Comparison of ENCODE assay signal across 32 cellular contexts in genomic region chr5:131079232-131079631, GRCh38.
"Had no signal": no experiment of that assay in that cellular context is flagged by ENCODE, and none has a peak within 500 bp of the region (broad histone marks: within the 10 kb centered on the region; RNA-seq: fewer than 3 reads in every experiment).

No MANE protein-coding gene starts in this region.

- H3K4me3 ChIP-seq: adrenal gland, body of pancreas, esophagus squamous epithelium, gastroesophageal sphincter had no signal

- FAIRE-seq: colon, endometrium, endothelial cell of umbilical vein had no signal

- H3K27ac ChIP-seq: adrenal gland, body of pancreas, epithelial cell of prostate, esophagus squamous epithelium, gastroesophageal sphincter had no signal

- H3K27me3 ChIP-seq: adrenal gland, body of pancreas, esophagus squamous epithelium, gastroesophageal sphincter had no signal

- H3K9me3 ChIP-seq: adrenal gland, body of pancreas, esophagus squamous epithelium, gastroesophageal sphincter had no signal

- H3K27ac Mint-ChIP-seq: activated CD4-positive, alpha-beta memory T cell treated with anti-CD3 and anti-CD28 coated beads for 36 hours; activated CD4-positive, alpha-beta T cell treated with anti-CD3 and anti-CD28 coated beads for 36 hours; activated CD4-positive, alpha-beta T cell treated with anti-CD3 and anti-CD28 coated beads, Interleukin-2, amount 10 ng/mL, durations not matched to agents 24 days and 14 days; activated CD8-positive, alpha-beta memory T cell treated with anti-CD3 and anti-CD28 coated beads, Interleukin-2, amount 10 ng/mL, durations not matched to agents 7 days and 5 days; activated CD8-positive, alpha-beta T cell treated with anti-CD3 and anti-CD28 coated beads, Interleukin-2, amount 10 ng/mL, durations not matched to agents 7 days and 5 days; activated naive CD4-positive, alpha-beta T cell treated with anti-CD3 and anti-CD28 coated beads for 36 hours; activated naive CD4-positive, alpha-beta T cell treated with anti-CD3 and anti-CD28 coated beads, Interleukin-2, amount 50 U/mL, for 24 hours; activated naive CD8-positive, alpha-beta T cell treated with anti-CD3 and anti-CD28 coated beads for 36 hours; activated naive CD8-positive, alpha-beta T cell treated with anti-CD3 and anti-CD28 coated beads, Interleukin-2, amount 50 U/mL, for 24 hours; activated T-helper 1 cell treated with anti-CD3 and anti-CD28 coated beads, Interleukin-12 subunit alpha, Interleukin-12 subunit beta, Interleukin-2, Interleukin-4 antibody, amounts not matched to agents 30 ng/mL and 10 ng/mL and 1 ng/mL, durations not matched to agents 14 hours and 24 hours and 36 hours; activated T-helper 2 cell treated with anti-CD3 and anti-CD28 coated beads, Interferon-gamma antibody, Interleukin-2, Interleukin-4, amounts not matched to agents 10 μg/mL and 5 μg/mL and 100 μg/mL, durations not matched to agents 14 hours and 24 hours and 36 hours had no signal

- H3K36me3 Mint-ChIP-seq: activated CD4-positive, alpha-beta memory T cell treated with anti-CD3 and anti-CD28 coated beads for 36 hours; activated naive CD8-positive, alpha-beta T cell treated with anti-CD3 and anti-CD28 coated beads for 36 hours had no signal

- DNase-seq: activated CD4-positive, alpha-beta memory T cell treated with anti-CD3 and anti-CD28 coated beads for 36 hours; activated CD4-positive, alpha-beta T cell treated with anti-CD3 and anti-CD28 coated beads for 36 hours; activated CD4-positive, alpha-beta T cell treated with anti-CD3 and anti-CD28 coated beads, Interleukin-2, amount 10 ng/mL, durations not matched to agents 24 days and 14 days; activated CD4-positive, CD25-positive, alpha-beta regulatory T cell; activated CD4-positive, CD25-positive, alpha-beta regulatory T cell treated with anti-CD3 and anti-CD28 coated beads, Interleukin-2, amount 50 U/mL, for 72 hours; activated CD8-positive, alpha-beta memory T cell treated with anti-CD3 and anti-CD28 coated beads, Interleukin-2, amount 10 ng/mL, durations not matched to agents 7 days and 5 days; activated CD8-positive, alpha-beta memory T cell treated with anti-CD3 and anti-CD28 coated beads, Interleukin-2, amount 50 U/mL, for 4 hours; activated CD8-positive, alpha-beta T cell treated with anti-CD3 and anti-CD28 coated beads, Interleukin-2, amount 10 ng/mL, durations not matched to agents 7 days and 5 days; activated effector memory CD4-positive, alpha-beta T cell treated with anti-CD3 and anti-CD28 coated beads, Interleukin-2, amount 50 U/mL, for 16 hours; activated naive CD4-positive, alpha-beta T cell treated with anti-CD3 and anti-CD28 coated beads for 36 hours; activated naive CD8-positive, alpha-beta T cell treated with anti-CD3 and anti-CD28 coated beads for 36 hours; activated naive CD8-positive, alpha-beta T cell treated with anti-CD3 and anti-CD28 coated beads, Interleukin-2, amount 50 U/mL, for 24 hours; activated T-cell treated with anti-CD3 and anti-CD28 coated beads, Interleukin-2, amount 50 U/mL, for 1 hour; activated T-cell treated with anti-CD3 and anti-CD28 coated beads, Interleukin-2, amount 50 U/mL, for 48 hours; adrenal gland; amygdala; aorta; body of pancreas; caudate nucleus; cortex of kidney; effector CD8-positive, alpha-beta T cell; esophagus squamous epithelium; foreskin melanocyte; T-helper 2 cell had no signal

- H3K4me3 Mint-ChIP-seq: activated CD4-positive, alpha-beta memory T cell treated with anti-CD3 and anti-CD28 coated beads for 36 hours; activated CD4-positive, alpha-beta T cell treated with anti-CD3 and anti-CD28 coated beads for 36 hours; activated CD4-positive, alpha-beta T cell treated with anti-CD3 and anti-CD28 coated beads, Interleukin-2, amount 10 ng/mL, durations not matched to agents 24 days and 14 days; activated CD8-positive, alpha-beta memory T cell treated with anti-CD3 and anti-CD28 coated beads, Interleukin-2, amount 10 ng/mL, durations not matched to agents 7 days and 5 days; activated CD8-positive, alpha-beta T cell treated with anti-CD3 and anti-CD28 coated beads, Interleukin-2, amount 10 ng/mL, durations not matched to agents 7 days and 5 days; activated naive CD4-positive, alpha-beta T cell treated with anti-CD3 and anti-CD28 coated beads for 36 hours; activated naive CD4-positive, alpha-beta T cell treated with anti-CD3 and anti-CD28 coated beads, Interleukin-2, amount 50 U/mL, for 24 hours; activated naive CD8-positive, alpha-beta T cell treated with anti-CD3 and anti-CD28 coated beads for 36 hours; activated naive CD8-positive, alpha-beta T cell treated with anti-CD3 and anti-CD28 coated beads, Interleukin-2, amount 50 U/mL, for 24 hours; activated T-helper 1 cell treated with anti-CD3 and anti-CD28 coated beads, Interleukin-12 subunit alpha, Interleukin-12 subunit beta, Interleukin-2, Interleukin-4 antibody, amounts not matched to agents 30 ng/mL and 10 ng/mL and 1 ng/mL, durations not matched to agents 14 hours and 24 hours and 36 hours had no signal

- H3K27me3 Mint-ChIP-seq: activated CD4-positive, alpha-beta memory T cell treated with anti-CD3 and anti-CD28 coated beads for 36 hours; activated CD4-positive, alpha-beta T cell treated with anti-CD3 and anti-CD28 coated beads for 36 hours; activated naive CD4-positive, alpha-beta T cell treated with anti-CD3 and anti-CD28 coated beads, Interleukin-2, amount 50 U/mL, for 24 hours; activated naive CD8-positive, alpha-beta T cell treated with anti-CD3 and anti-CD28 coated beads for 36 hours; activated naive CD8-positive, alpha-beta T cell treated with anti-CD3 and anti-CD28 coated beads, Interleukin-2, amount 50 U/mL, for 24 hours had no signal

- H3K36me3 ChIP-seq: adrenal gland, esophagus squamous epithelium, gastroesophageal sphincter had no signal

- H3K9me3 Mint-ChIP-seq: activated naive CD4-positive, alpha-beta T cell treated with anti-CD3 and anti-CD28 coated beads for 36 hours; activated naive CD4-positive, alpha-beta T cell treated with anti-CD3 and anti-CD28 coated beads, Interleukin-2, amount 50 U/mL, for 24 hours had no signal

- H3K4me1 ChIP-seq: adrenal gland, body of pancreas, esophagus squamous epithelium, gastroesophageal sphincter had no signal

- ATAC-seq: activated CD4-positive, alpha-beta T cell treated with anti-CD3 and anti-CD28 coated beads for 36 hours; activated CD8-positive, alpha-beta memory T cell treated with anti-CD3 and anti-CD28 coated beads, Interleukin-2, amount 10 ng/mL, durations not matched to agents 7 days and 5 days; activated CD8-positive, alpha-beta T cell treated with anti-CD3 and anti-CD28 coated beads, Interleukin-2, amount 10 ng/mL, durations not matched to agents 7 days and 5 days; activated naive CD8-positive, alpha-beta T cell treated with anti-CD3 and anti-CD28 coated beads, Interleukin-2, amount 50 U/mL, for 24 hours; body of pancreas; gastroesophageal sphincter had no signal
